Comparison of ENCODE assay signal across 1 cellular context in the genomic region with DNA sequence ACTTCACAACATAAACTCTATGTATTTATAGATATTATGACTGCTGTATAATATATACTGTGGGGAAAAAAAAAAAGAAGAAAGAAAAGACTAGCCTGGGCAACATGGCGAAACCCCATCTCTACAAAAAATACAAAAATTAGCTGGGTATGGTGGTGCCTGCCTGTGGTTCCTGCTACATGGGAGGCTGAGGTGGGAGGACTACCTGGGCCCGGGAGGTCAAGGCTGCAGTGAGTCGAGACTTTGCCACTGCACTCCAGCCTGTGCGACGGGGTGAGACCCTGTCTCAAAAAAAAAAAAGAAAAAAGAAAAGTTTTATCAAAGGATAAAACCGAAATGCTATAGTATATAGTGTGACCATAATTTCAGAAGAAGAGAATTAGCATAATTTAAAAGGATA.
TF ChIP-seq lines count a peak whose summit lies in the region.

No MANE protein-coding gene starts in this region.

TF ChIP-seq in H1, 55 proteins besides CTCF, POLR2A, EP300 and RAD21:
- TF ChIP-seq CBX8 (IDR thresholded peaks at IDR 0.05; ENCODE audit: borderline replicate concordance, low read depth, low read length) (no peak), TAF1 (IDR thresholded peaks at IDR 0.05; ENCODE audit: low read depth, low read length) (no peak), MAFK (IDR thresholded peaks at IDR 0.05; ENCODE audit: low read depth, low read length) (no peak), ZNF274 (IDR thresholded peaks at IDR 0.05; ENCODE audit: borderline replicate concordance, extremely low read depth, low read length) (no peak), BRCA1 (IDR thresholded peaks at IDR 0.05; ENCODE audit: low read depth, low read length) (no peak), BACH1 (IDR thresholded peaks at IDR 0.05; ENCODE audit: low read length) (no peak), CEBPB (IDR thresholded peaks at IDR 0.05; ENCODE audit: low read depth, low read length) (no peak), EZH2 (IDR thresholded peaks at IDR 0.05; ENCODE audit: low read depth, low read length, severe bottlenecking) (no peak)
- TF ChIP-seq, protein P1, sequence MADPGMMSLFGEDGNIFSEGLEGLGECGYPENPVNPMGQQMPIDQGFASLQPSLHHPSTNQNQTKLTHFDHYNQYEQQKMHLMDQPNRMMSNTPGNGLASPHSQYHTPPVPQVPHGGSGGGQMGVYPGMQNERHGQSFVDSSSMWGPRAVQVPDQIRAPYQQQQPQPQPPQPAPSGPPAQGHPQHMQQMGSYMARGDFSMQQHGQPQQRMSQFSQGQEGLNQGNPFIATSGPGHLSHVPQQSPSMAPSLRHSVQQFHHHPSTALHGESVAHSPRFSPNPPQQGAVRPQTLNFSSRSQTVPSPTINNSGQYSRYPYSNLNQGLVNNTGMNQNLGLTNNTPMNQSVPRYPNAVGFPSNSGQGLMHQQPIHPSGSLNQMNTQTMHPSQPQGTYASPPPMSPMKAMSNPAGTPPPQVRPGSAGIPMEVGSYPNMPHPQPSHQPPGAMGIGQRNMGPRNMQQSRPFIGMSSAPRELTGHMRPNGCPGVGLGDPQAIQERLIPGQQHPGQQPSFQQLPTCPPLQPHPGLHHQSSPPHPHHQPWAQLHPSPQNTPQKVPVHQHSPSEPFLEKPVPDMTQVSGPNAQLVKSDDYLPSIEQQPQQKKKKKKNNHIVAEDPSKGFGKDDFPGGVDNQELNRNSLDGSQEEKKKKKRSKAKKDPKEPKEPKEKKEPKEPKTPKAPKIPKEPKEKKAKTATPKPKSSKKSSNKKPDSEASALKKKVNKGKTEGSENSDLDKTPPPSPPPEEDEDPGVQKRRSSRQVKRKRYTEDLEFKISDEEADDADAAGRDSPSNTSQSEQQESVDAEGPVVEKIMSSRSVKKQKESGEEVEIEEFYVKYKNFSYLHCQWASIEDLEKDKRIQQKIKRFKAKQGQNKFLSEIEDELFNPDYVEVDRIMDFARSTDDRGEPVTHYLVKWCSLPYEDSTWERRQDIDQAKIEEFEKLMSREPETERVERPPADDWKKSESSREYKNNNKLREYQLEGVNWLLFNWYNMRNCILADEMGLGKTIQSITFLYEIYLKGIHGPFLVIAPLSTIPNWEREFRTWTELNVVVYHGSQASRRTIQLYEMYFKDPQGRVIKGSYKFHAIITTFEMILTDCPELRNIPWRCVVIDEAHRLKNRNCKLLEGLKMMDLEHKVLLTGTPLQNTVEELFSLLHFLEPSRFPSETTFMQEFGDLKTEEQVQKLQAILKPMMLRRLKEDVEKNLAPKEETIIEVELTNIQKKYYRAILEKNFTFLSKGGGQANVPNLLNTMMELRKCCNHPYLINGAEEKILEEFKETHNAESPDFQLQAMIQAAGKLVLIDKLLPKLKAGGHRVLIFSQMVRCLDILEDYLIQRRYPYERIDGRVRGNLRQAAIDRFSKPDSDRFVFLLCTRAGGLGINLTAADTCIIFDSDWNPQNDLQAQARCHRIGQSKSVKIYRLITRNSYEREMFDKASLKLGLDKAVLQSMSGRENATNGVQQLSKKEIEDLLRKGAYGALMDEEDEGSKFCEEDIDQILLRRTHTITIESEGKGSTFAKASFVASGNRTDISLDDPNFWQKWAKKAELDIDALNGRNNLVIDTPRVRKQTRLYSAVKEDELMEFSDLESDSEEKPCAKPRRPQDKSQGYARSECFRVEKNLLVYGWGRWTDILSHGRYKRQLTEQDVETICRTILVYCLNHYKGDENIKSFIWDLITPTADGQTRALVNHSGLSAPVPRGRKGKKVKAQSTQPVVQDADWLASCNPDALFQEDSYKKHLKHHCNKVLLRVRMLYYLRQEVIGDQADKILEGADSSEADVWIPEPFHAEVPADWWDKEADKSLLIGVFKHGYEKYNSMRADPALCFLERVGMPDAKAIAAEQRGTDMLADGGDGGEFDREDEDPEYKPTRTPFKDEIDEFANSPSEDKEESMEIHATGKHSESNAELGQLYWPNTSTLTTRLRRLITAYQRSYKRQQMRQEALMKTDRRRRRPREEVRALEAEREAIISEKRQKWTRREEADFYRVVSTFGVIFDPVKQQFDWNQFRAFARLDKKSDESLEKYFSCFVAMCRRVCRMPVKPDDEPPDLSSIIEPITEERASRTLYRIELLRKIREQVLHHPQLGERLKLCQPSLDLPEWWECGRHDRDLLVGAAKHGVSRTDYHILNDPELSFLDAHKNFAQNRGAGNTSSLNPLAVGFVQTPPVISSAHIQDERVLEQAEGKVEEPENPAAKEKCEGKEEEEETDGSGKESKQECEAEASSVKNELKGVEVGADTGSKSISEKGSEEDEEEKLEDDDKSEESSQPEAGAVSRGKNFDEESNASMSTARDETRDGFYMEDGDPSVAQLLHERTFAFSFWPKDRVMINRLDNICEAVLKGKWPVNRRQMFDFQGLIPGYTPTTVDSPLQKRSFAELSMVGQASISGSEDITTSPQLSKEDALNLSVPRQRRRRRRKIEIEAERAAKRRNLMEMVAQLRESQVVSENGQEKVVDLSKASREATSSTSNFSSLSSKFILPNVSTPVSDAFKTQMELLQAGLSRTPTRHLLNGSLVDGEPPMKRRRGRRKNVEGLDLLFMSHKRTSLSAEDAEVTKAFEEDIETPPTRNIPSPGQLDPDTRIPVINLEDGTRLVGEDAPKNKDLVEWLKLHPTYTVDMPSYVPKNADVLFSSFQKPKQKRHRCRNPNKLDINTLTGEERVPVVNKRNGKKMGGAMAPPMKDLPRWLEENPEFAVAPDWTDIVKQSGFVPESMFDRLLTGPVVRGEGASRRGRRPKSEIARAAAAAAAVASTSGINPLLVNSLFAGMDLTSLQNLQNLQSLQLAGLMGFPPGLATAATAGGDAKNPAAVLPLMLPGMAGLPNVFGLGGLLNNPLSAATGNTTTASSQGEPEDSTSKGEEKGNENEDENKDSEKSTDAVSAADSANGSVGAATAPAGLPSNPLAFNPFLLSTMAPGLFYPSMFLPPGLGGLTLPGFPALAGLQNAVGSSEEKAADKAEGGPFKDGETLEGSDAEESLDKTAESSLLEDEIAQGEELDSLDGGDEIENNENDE (IDR thresholded peaks at IDR 0.05; ENCODE audit: insufficient replicate concordance, low read length): no peak
